Comparison of ENCODE assay signal across 1 cellular context in the genomic region with DNA sequence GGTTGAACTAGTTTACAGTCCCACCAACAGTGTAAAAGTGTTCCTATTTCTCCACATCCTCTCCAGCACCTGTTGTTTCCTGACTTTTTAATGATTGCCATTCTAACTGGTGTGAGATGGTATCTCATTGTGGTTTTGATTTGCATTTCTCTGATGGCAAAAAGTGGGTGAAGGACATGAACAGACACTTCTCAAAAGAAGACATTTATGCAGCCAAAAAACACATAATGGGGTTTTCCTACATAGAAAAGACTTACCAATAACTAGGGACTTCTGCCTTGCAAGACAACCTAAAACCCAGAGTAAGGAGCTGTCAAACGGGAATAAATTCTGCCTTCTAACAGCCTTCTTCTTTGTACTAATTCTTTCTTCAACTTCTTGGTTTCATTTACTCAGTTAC. TPM values are rescaled to one million over a fixed set of nuclear protein-coding genes. Genes with fewer than 3 reads are reported as not detected.
"Had no signal": no experiment of that assay in that cellular context is flagged by ENCODE, and none has a peak within 500 bp of the region (broad histone marks: within the 10 kb centered on the region; RNA-seq: fewer than 3 reads in every experiment).

No MANE protein-coding gene starts in this region.

RNA-seq across cellular contexts. Expression of a gene that starts 4.3 kb away (rescaled TPM):
- total RNA-seq: kidney epithelial cell had no signal
